In genomic region chr1:2135425-2135824, GRCh38 we compare ENCODE assay signal across 8 cellular contexts. TPM values are rescaled to one million over a fixed set of nuclear protein-coding genes. Genes with fewer than 3 reads are reported as not detected.
DNase-seq lines count a peak whose midpoint lies in the region; ATAC-seq and TF ChIP-seq lines count a peak whose summit lies in the region.

No MANE protein-coding gene starts in this region.

- peaks cover 6% of the 10 kb centered on the region for H3K36me3 Mint-ChIP-seq in stimulated activated memory B cell treated with anti-CD40 and anti-IgM and Interleukin-4, amounts not matched to agents 10 μg/mL and 1 μg/mL and 100 μg/mL, for 72 hours
- peaks cover 1 to 21% (median 4%) of the 10 kb centered on the region in 3 experiments; a peak in 5 of 7 replicates for H3K36me3 Mint-ChIP-seq in H9 (ENCODE audit: insufficient read depth in 1 of 3, low read depth in 3 of 3)

- H2BK120ac ChIP-seq in H9 (ENCODE audit: low read depth, low read length, poor library complexity, severe bottlenecking) = no peak overlapping the region

- no peak overlapping the region for H3K18ac ChIP-seq in H9 (ENCODE audit: insufficient read length, low read depth, low read length)

- no peak overlapping the region for H2BK12ac ChIP-seq in H9 (ENCODE audit: insufficient read length, low read depth, low read length)

- no peak overlapping the region for H4K8ac ChIP-seq in H9 (replicated peaks; ENCODE audit: insufficient read length, low read depth, low read length)

- H2BK20ac ChIP-seq in H9 (ENCODE audit: low read depth, low read length, poor library complexity, severe bottlenecking) = no peak overlapping the region

- no peak overlapping the region for H3K4me3 ChIP-seq in cardiac fibroblast (replicated peaks in 1 of 2; ENCODE audit: low read depth in 2 of 2, low read length in 2 of 2)

- H3K27me3 Mint-ChIP-seq in stimulated activated memory B cell treated with anti-CD40 and anti-IgM and Interleukin-4, amounts not matched to agents 10 μg/mL and 1 μg/mL and 100 μg/mL, for 72 hours = no peaks in the 10 kb centered on the region
- H3K27me3 Mint-ChIP-seq in H9 (ENCODE audit: low read depth) = no peaks in the 10 kb centered on the region

- peaks cover 24% of the 10 kb centered on the region for H3K4me1 Mint-ChIP-seq in stimulated activated memory B cell treated with anti-CD40 and anti-IgM and Interleukin-4, amounts not matched to agents 10 μg/mL and 1 μg/mL and 100 μg/mL, for 72 hours
- H3K4me1 Mint-ChIP-seq in H9 = peaks cover 20 to 25% of the 10 kb centered on the region in 2 experiments

- DNase-seq in HPDE6-E6E7 (ENCODE audit: extremely low spot score) = peak; percentile 85
- DNase-seq in cardiac fibroblast (ENCODE audit: low read depth in 2 of 2) = peak; percentile 59 to 91
- DNase-seq in stromal cell of bone marrow (ENCODE audit: low read depth) = peak; percentile 48
- no peak for DNase-seq in H9
- no peak for DNase-seq in activated effector memory CD4-positive, alpha-beta T cell treated with anti-CD3 and anti-CD28 coated beads, Interleukin-2, amount 50 U/mL, for 16 hours

- no peak overlapping the region for H3K27ac Mint-ChIP-seq in stimulated activated memory B cell treated with anti-CD40 and anti-IgM and Interleukin-4, amounts not matched to agents 10 μg/mL and 1 μg/mL and 100 μg/mL, for 72 hours
- peak overlapping the region in 1 of 3 experiments; percentile 44; a peak in 1 of 7 replicates for H3K27ac Mint-ChIP-seq in H9

- no peaks in the 10 kb centered on the region for H3K79me2 ChIP-seq in H9 (ENCODE audit: insufficient read depth, low read length)

- no peak overlapping the region for H3T11ph ChIP-seq in H9 (ENCODE audit: low read length)

- no peak overlapping the region for H2BK15ac ChIP-seq in H9 (ENCODE audit: low read depth, low read length)

- H2BK5ac ChIP-seq in H9 (ENCODE audit: insufficient read length, low read length) = no peak overlapping the region

- H3K27me3 ChIP-seq in layer of hippocampus (ENCODE audit: control insufficient read depth, insufficient read depth, low read length) (no peaks in the 10 kb centered on the region), H9 (ENCODE audit: insufficient read depth, low read length) (no peaks in the 10 kb centered on the region; the same call in 1 of the 2 replicates)

- H2AK5ac ChIP-seq in H9 (ENCODE audit: insufficient read length, low read length) = no peak overlapping the region

- H3K4ac ChIP-seq in H9 (ENCODE audit: low read depth, low read length) = no peak overlapping the region

- H3K79me1 ChIP-seq in H9 (ENCODE audit: insufficient read depth, low read depth, low read length, poor library complexity, severe bottlenecking) = no peaks in the 10 kb centered on the region

- no peak overlapping the region for H3K4me3 Mint-ChIP-seq in stimulated activated memory B cell treated with anti-CD40 and anti-IgM and Interleukin-4, amounts not matched to agents 10 μg/mL and 1 μg/mL and 100 μg/mL, for 72 hours
- no peak overlapping the region for H3K4me3 Mint-ChIP-seq in H9

- no peak overlapping the region for H3K56ac ChIP-seq in H9 (ENCODE audit: insufficient read length, low read depth, low read length)

- no peak overlapping the region for H4K5ac ChIP-seq in H9 (ENCODE audit: insufficient read length, low read depth, low read length)

- H3K9me3 ChIP-seq in H9 (ENCODE audit: control insufficient read depth, low read depth, low read length) = no peaks in the 10 kb centered on the region

- TF ChIP-seq CTCF in cardiac fibroblast (IDR thresholded peaks at IDR 0.05; ENCODE audit: low read depth, low read length) = no peak
- no peak for TF ChIP-seq CTCF in H9 (conservative IDR thresholded peaks at IDR 0.05)

- WGBS in H9 (ENCODE audit: extremely low coverage, insufficient read length, low lambda C conversion rate) = no CpG with 5 or more reads among the region's 15 CpGs

- peaks cover 3% of the 10 kb centered on the region for H3K23me2 ChIP-seq in H9 (ENCODE audit: insufficient read length, low read depth, low read length, poor library complexity, severe bottlenecking)

- H4K91ac ChIP-seq in H9 (ENCODE audit: insufficient read length, low read depth, low read length) = no peak overlapping the region

- ATAC-seq in HG03571 (IDR thresholded peaks at IDR 0.05; ENCODE audit: unreplicated experiment) = no peak
- ATAC-seq in stimulated activated memory B cell treated with anti-CD40 and anti-IgM and Interleukin-4, amounts not matched to agents 10 μg/mL and 1 μg/mL and 100 μg/mL, for 72 hours = no peak

- H3K23ac ChIP-seq in H9 (ENCODE audit: insufficient read length, low read depth, low read length) = no peak overlapping the region

- H4K20me1 ChIP-seq in H9 (ENCODE audit: control insufficient read depth, insufficient read depth, insufficient read length) = peaks cover 2% of the 10 kb centered on the region

- H3K14ac ChIP-seq in H9 (ENCODE audit: insufficient read depth, low read length) = no peak overlapping the region

- H3K27ac ChIP-seq in layer of hippocampus (ENCODE audit: low read depth, low read length) (peak overlapping the region; percentile 90), H9 (ENCODE audit: insufficient read length, low read depth, low read length) (no peak overlapping the region)

- no peak overlapping the region for H3K9ac ChIP-seq in H9 (ENCODE audit: extremely low read depth, insufficient read length, low read length)

- H2AFZ ChIP-seq in H9 (ENCODE audit: low read length) = no peak overlapping the region

- H3K9me3 Mint-ChIP-seq in stimulated activated memory B cell treated with anti-CD40 and anti-IgM and Interleukin-4, amounts not matched to agents 10 μg/mL and 1 μg/mL and 100 μg/mL, for 72 hours = no peaks in the 10 kb centered on the region
- H3K9me3 Mint-ChIP-seq in H9 = no peaks in the 10 kb centered on the region

- H3K4me1 ChIP-seq in H9 (ENCODE audit: insufficient read depth, low read length) = peaks cover 4% of the 10 kb centered on the region; the same call in 1 of the 2 replicates

- no peak overlapping the region for H3K4me2 ChIP-seq in H9 (ENCODE audit: insufficient read depth, insufficient read length, low read length)

RNA-seq across cellular contexts. Expression of gene FAAP20, which starts 59.1 kb away (rescaled TPM):
- 119 and 125 TPM in 2 replicates for total RNA-seq in H9 (2021)

Comparison
In these comparisons a context has a peak if more than half of its experiments do, and no peak if none do; other contexts are left out.
1. DNase-seq: peak in HPDE6-E6E7 (single experiment), cardiac fibroblast (2 of 2) and stromal cell of bone marrow (single experiment); none in H9 (single experiment) and activated effector memory CD4-positive, alpha-beta T cell treated with anti-CD3 and anti-CD28 coated beads, Interleukin-2, amount 50 U/mL, for 16 hours (single experiment).